In genomic region chr7:83517026-83517700, GRCh38 we compare ENCODE assay signal across 16 cellular contexts.
DNase-seq lines count a peak whose midpoint lies in the region; ATAC-seq and TF ChIP-seq lines count a peak whose summit lies in the region.
"Had no signal": no experiment of that assay in that cellular context is flagged by ENCODE, and none has a peak within 500 bp of the region (broad histone marks: within the 10 kb centered on the region; RNA-seq: fewer than 3 reads in every experiment).

No MANE protein-coding gene starts in this region.

- H3K27me3 ChIP-seq in neuron (ENCODE audit: insufficient read depth, low read length) = no peaks in the 10 kb centered on the region

- no peaks in the 10 kb centered on the region for H3K36me3 ChIP-seq in neuron (ENCODE audit: insufficient read depth, low read length)

- peak overlapping the region; percentile 32 for H2AFZ ChIP-seq in neuron (ENCODE audit: low read depth, low read length)

- no peak overlapping the region for H3K4me3 ChIP-seq in neuron (ENCODE audit: low read length)

- peaks cover 11% of the 10 kb centered on the region for H3K4me1 ChIP-seq in neuron (ENCODE audit: insufficient read depth, low read length)

- H3K9me3 ChIP-seq in neuron (ENCODE audit: low read length) = no peaks in the 10 kb centered on the region

- TF ChIP-seq CTCF in GM20000 (IDR thresholded peaks at IDR 0.05; ENCODE audit: extremely low read depth, missing control alignments) = no peak

- DNase-seq in DMS53 (lab: John Stamatoyannopoulos, UW) (peak; percentile 93), NCI-H187 (lab: John Stamatoyannopoulos, UW) (peak; percentile 54 to 82), SHP77 treated with DMSO at 0.1 percent for 48 hours (lab: John Stamatoyannopoulos, UW) (peak; percentile 89), left ventricle myocardium superior (no peak), GM20000 (ENCODE audit: low spot score) (no peak), globus pallidus (ENCODE audit: low spot score) (no peak)
- DNase-seq: CD4-positive, alpha-beta memory T cell; EL; H7; Karpas-422; NCI-H146; NCI-H2171; NCI-H524; RPMI8226 had no signal

- intact Hi-C loops in left ventricle myocardium superior (cut with micrococcal nuclease) = no loop called here

- ATAC-seq in left ventricle myocardium superior = no peak
- no peak for ATAC-seq in HG02571 (IDR thresholded peaks at IDR 0.05; ENCODE audit: unreplicated experiment)

Comparison
In these comparisons a context has a peak if more than half of its experiments do, and no peak if none do; other contexts are left out.
1. DNase-seq: peak in DMS53 (single experiment), NCI-H187 (2 of 2) and SHP77 treated with DMSO at 0.1 percent for 48 hours (single experiment); none in left ventricle myocardium superior (single experiment), GM20000 (single experiment) and globus pallidus (single experiment).